In genomic region chr15:60594071-60594470, GRCh38 we compare ENCODE assay signal across 18 cellular contexts.
A peak's percentile ranks its signal among the peaks of the same experiment; 100 is the strongest.
DNase-seq lines count a peak whose midpoint lies in the region; ATAC-seq, FAIRE-seq and TF ChIP-seq lines count a peak whose summit lies in the region.
"Had no signal": no experiment of that assay in that cellular context is flagged by ENCODE, and none has a peak within 500 bp of the region (broad histone marks: within the 10 kb centered on the region; RNA-seq: fewer than 3 reads in every experiment).

No MANE protein-coding gene starts in this region.

- H3K27me3 ChIP-seq in HepG2 (ENCODE audit: control insufficient read depth in 1 of 2, insufficient read depth in 2 of 2, low read length in 2 of 2) (peaks cover 2 to 10% of the 10 kb centered on the region in 2 experiments; a peak in 2 of 5 replicates), right lobe of liver (no peaks in the 10 kb centered on the region), heart left ventricle (peaks cover 0 to 9% (median 0%) of the 10 kb centered on the region in 9 donors)
- no peaks in the 10 kb centered on the region for H3K27me3 ChIP-seq in naive thymus-derived CD4-positive, alpha-beta T cell (ENCODE audit: control insufficient read depth in 2 of 2, insufficient read depth in 2 of 2, low read length in 2 of 2)

- ATAC-seq in HepG2 (no peak), right lobe of liver (no peak), HG03095 (IDR thresholded peaks at IDR 0.05; ENCODE audit: unreplicated experiment) (no peak), heart left ventricle (no peak)
- ATAC-seq in naive thymus-derived CD4-positive, alpha-beta T cell = no peak
- ATAC-seq: left cardiac atrium; stimulated activated naive CD8-positive, alpha-beta T cell treated with anti-CD3 and anti-CD28 coated beads, Interleukin-15, amount 100 ng/mL, for 72 hours had no signal

- H3K4me1 ChIP-seq in HepG2 (ENCODE audit: insufficient read depth, low read length) = peaks cover 38% of the 10 kb centered on the region
- peaks cover 0 to 27% (median 6%) of the 10 kb centered on the region in 4 donors for H3K4me1 ChIP-seq in right lobe of liver
- peaks cover 0 to 19% of the 10 kb centered on the region in 2 donors for H3K4me1 ChIP-seq in naive thymus-derived CD4-positive, alpha-beta T cell (ENCODE audit: control insufficient read depth in 2 of 2, insufficient read depth in 2 of 2, low read length in 2 of 2)
- H3K4me1 ChIP-seq in heart left ventricle = peaks cover 0 to 26% (median 11%) of the 10 kb centered on the region in 12 donors

- CTCF ChIA-PET in HepG2 (lab: Yijun Ruan, JAX; ENCODE audit: low intra/inter-chr PET ratio, low total read pairs) = no interaction called here
- CTCF ChIA-PET in naive thymus-derived CD4-positive, alpha-beta T cell (lab: Charles Lee) = interaction anchor here (1.7 kb wide), 1 partner anchor 73 kb away, joined by 5 read pairs; no protein-coding TSS in a partner anchor

- TF ChIP-seq POLR2A in HepG2 (IDR thresholded peaks at IDR 0.05; ENCODE audit: insufficient read depth in 1 of 2, low read depth in 2 of 2, low read length in 2 of 2) (no peak), right lobe of liver (IDR thresholded peaks at IDR 0.05) (no peak), heart left ventricle (IDR thresholded peaks at IDR 0.05) (no peak)

- H3K4me3 ChIP-seq in HepG2 (replicated peaks in 1 of 3; ENCODE audit: insufficient read depth in 1 of 3, low read depth in 2 of 3, low read length in 3 of 3) = no peak overlapping the region
- H3K4me3 ChIP-seq in right lobe of liver = no peak overlapping the region
- no peak overlapping the region for H3K4me3 ChIP-seq in naive thymus-derived CD4-positive, alpha-beta T cell (ENCODE audit: low read length)
- H3K4me3 ChIP-seq in heart left ventricle = no peak overlapping the region
- H3K4me3 ChIP-seq: coronary artery had no signal

- FAIRE-seq in HepG2 (lab: Jason Lieb, UNC) = no peak

- no peaks in the 10 kb centered on the region for H3K9me3 ChIP-seq in HepG2 (ENCODE audit: low read length)
- no peaks in the 10 kb centered on the region for H3K9me3 ChIP-seq in right lobe of liver
- no peaks in the 10 kb centered on the region for H3K9me3 ChIP-seq in naive thymus-derived CD4-positive, alpha-beta T cell (ENCODE audit: control insufficient read depth in 2 of 3, low read length in 3 of 3)
- no peaks in the 10 kb centered on the region for H3K9me3 ChIP-seq in heart left ventricle

- no peak for TF ChIP-seq RAD21 in HepG2 (CRISPR knock-in tag; IDR thresholded peaks at IDR 0.05)

- no peak for DNase-seq in HepG2 (ENCODE audit: low spot score)
- no peak for DNase-seq in right lobe of liver
- no peak for DNase-seq in activated naive CD8-positive, alpha-beta T cell treated with anti-CD3 and anti-CD28 coated beads for 36 hours
- DNase-seq in naive thymus-derived CD4-positive, alpha-beta T cell = no peak
- no peak for DNase-seq in Kasumi-1 (lab: John Stamatoyannopoulos, UW)
- no peak for DNase-seq in stimulated activated CD4-positive, alpha-beta T cell treated with anti-CD3 and anti-CD28 coated beads, Interleukin-15, amount 100 ng/mL, for 24 hours
- no peak for DNase-seq in heart left ventricle
- DNase-seq: activated naive CD4-positive, alpha-beta T cell; COR-L47; foreskin fibroblast; left cardiac atrium; NCI-H2107; NCI-H526; stimulated activated CD4-positive, alpha-beta T cell treated with anti-CD3 and anti-CD28 coated beads, Interleukin-2, amount 100 ng/mL, for 24 hours; stimulated activated naive CD8-positive, alpha-beta T cell treated with anti-CD3 and anti-CD28 coated beads, Interleukin-15, amount 100 ng/mL, for 72 hours; trophoblast cell had no signal

- peaks cover 13% of the 10 kb centered on the region; the same call in 1 of the 2 replicates for H4K20me1 ChIP-seq in HepG2 (ENCODE audit: insufficient read depth, low read length)

- H3K4me2 ChIP-seq in HepG2 (ENCODE audit: low read depth, low read length) = no peak overlapping the region

- peaks cover 4% of the 10 kb centered on the region for H3K36me3 Mint-ChIP-seq in activated naive CD8-positive, alpha-beta T cell treated with anti-CD3 and anti-CD28 coated beads for 36 hours
- H3K36me3 Mint-ChIP-seq in naive thymus-derived CD4-positive, alpha-beta T cell = peaks cover 0 to 2% (median 0%) of the 10 kb centered on the region in 5 donors

- H3K36me3 ChIP-seq in HepG2 (replicated peaks in 1 of 2; ENCODE audit: control insufficient read depth in 1 of 2, insufficient read depth in 2 of 2, low read length in 2 of 2) (no peaks in the 10 kb centered on the region), right lobe of liver (no peaks in the 10 kb centered on the region), heart left ventricle (no peaks in the 10 kb centered on the region)
- peaks cover 0 to 7% (median 0%) of the 10 kb centered on the region in 3 experiments for H3K36me3 ChIP-seq in naive thymus-derived CD4-positive, alpha-beta T cell (ENCODE audit: control insufficient read depth in 2 of 3, insufficient read depth in 3 of 3, low read length in 3 of 3)

- no peak overlapping the region for H3K27ac Mint-ChIP-seq in activated naive CD8-positive, alpha-beta T cell treated with anti-CD3 and anti-CD28 coated beads for 36 hours
- H3K27ac Mint-ChIP-seq in naive thymus-derived CD4-positive, alpha-beta T cell = peak overlapping the region in 8 of 9 donors; percentile 6 to 93 (median 84)

- BruUV-seq in HepG2 (replicated peaks; lab: Mats Ljungman, UMichigan) = no TSS peak

- no peak overlapping the region for H3K9ac ChIP-seq in HepG2 (ENCODE audit: insufficient read depth, low read depth, low read length)

- no peaks in the 10 kb centered on the region for H3K9me3 Mint-ChIP-seq in activated naive CD8-positive, alpha-beta T cell treated with anti-CD3 and anti-CD28 coated beads for 36 hours
- no peaks in the 10 kb centered on the region for H3K9me3 Mint-ChIP-seq in naive thymus-derived CD4-positive, alpha-beta T cell
- H3K9me3 Mint-ChIP-seq: stimulated activated naive CD8-positive, alpha-beta T cell treated with anti-CD3 and anti-CD28 coated beads, Interleukin-15, amount 100 ng/mL, for 72 hours had no signal

- peaks cover 25% of the 10 kb centered on the region for H3K79me2 ChIP-seq in HepG2 (ENCODE audit: insufficient read depth, low read length)

- POLR2A ChIA-PET in HepG2 (lab: Yijun Ruan, JAX) = no interaction called here
- POLR2A ChIA-PET in naive thymus-derived CD4-positive, alpha-beta T cell (lab: Charles Lee) = interaction anchor here (0.9 to 1.3 kb wide), 3 partner anchors 187 to 268 kb away, joined by 3 read pairs; no protein-coding TSS in a partner anchor

- H3K4me3 Mint-ChIP-seq in activated naive CD8-positive, alpha-beta T cell treated with anti-CD3 and anti-CD28 coated beads for 36 hours = peak overlapping the region; percentile 40
- H3K4me3 Mint-ChIP-seq in naive thymus-derived CD4-positive, alpha-beta T cell = peak overlapping the region; percentile 1 to 87 (median 57)

- no peak overlapping the region for H2AFZ ChIP-seq in HepG2 (ENCODE audit: low read length)

- WGBS in HepG2 (ENCODE audit: low lambda C conversion rate) = 71% methylated on average over 6 of the region's 6 CpGs
- 46% methylated on average over 6 of the region's 6 CpGs for WGBS in right lobe of liver (ENCODE audit: insufficient coverage, low coverage, low lambda C conversion rate, missing lambda C conversion rate)
- WGBS in heart left ventricle, 4 donors = 91 to 94% (median 92%) methylated on average over 6 of the region's 6 CpGs

- H3K27me3 Mint-ChIP-seq in activated naive CD8-positive, alpha-beta T cell treated with anti-CD3 and anti-CD28 coated beads for 36 hours = no peaks in the 10 kb centered on the region
- peaks cover 0 to 6% (median 0%) of the 10 kb centered on the region in 5 donors for H3K27me3 Mint-ChIP-seq in naive thymus-derived CD4-positive, alpha-beta T cell
- H3K27me3 Mint-ChIP-seq: stimulated activated naive CD8-positive, alpha-beta T cell treated with anti-CD3 and anti-CD28 coated beads, Interleukin-15, amount 100 ng/mL, for 72 hours had no signal

- in situ Hi-C loops in HepG2 (cut with HindIII; ENCODE audit: extremely low pct_ligation_motif_present, low pct_unique_long_range_greater_than_20kb) = no loop called here

- TF ChIP-seq CTCF in HepG2 (CRISPR knock-in tag; IDR thresholded peaks at IDR 0.05) (no peak), right lobe of liver (IDR thresholded peaks at IDR 0.05) (no peak), heart left ventricle (IDR thresholded peaks at IDR 0.05) (no peak)

- H3K27ac ChIP-seq in HepG2 (ENCODE audit: extremely low read length, insufficient read depth, low read length) = no peak overlapping the region
- H3K27ac ChIP-seq in right lobe of liver = no peak overlapping the region
- H3K27ac ChIP-seq in naive thymus-derived CD4-positive, alpha-beta T cell (ENCODE audit: low read depth, low read length) = no peak overlapping the region
- no peak overlapping the region for H3K27ac ChIP-seq in heart left ventricle
- H3K27ac ChIP-seq: coronary artery had no signal

- intact Hi-C loops in HepG2 (cut with micrococcal nuclease; ENCODE audit: unreplicated experiment) = no loop called here
- intact Hi-C loops in right lobe of liver (cut with DNase I) = no loop called here
- intact Hi-C loops in naive thymus-derived CD4-positive, alpha-beta T cell (cut with micrococcal nuclease) = no loop called here
- intact Hi-C loops in heart left ventricle (cut with DNase I) = loop anchor here in 3 of 10 donors (5.0 kb wide), 4 partner anchors 153 to 633 kb away; partner anchors contain the start of gene RORA (in 1 of the 3)

- no peak for TF ChIP-seq EP300 in HepG2 (IDR thresholded peaks at IDR 0.05; ENCODE audit: low read depth in 2 of 2, low read length in 2 of 2)
- no peak for TF ChIP-seq EP300 in HepG2 (CRISPR knock-in tag; IDR thresholded peaks at IDR 0.05; ENCODE audit: borderline replicate concordance)

- H3K4me1 Mint-ChIP-seq in activated naive CD8-positive, alpha-beta T cell treated with anti-CD3 and anti-CD28 coated beads for 36 hours = peaks cover 39% of the 10 kb centered on the region
- peaks cover 8 to 40% (median 33%) of the 10 kb centered on the region in 7 donors for H3K4me1 Mint-ChIP-seq in naive thymus-derived CD4-positive, alpha-beta T cell

TF ChIP-seq in HepG2, 621 proteins besides CTCF, POLR2A, EP300 and RAD21 (continues in another document):
- TF ChIP-seq ATAD3A (CRISPR knock-in tag; IDR thresholded peaks at IDR 0.05) (no peak), ATF4 (CRISPR knock-in tag; IDR thresholded peaks at IDR 0.05) (peak in 1 of 2 experiments; percentile 66; a peak in 2 of 4 replicates), CEBPB (IDR thresholded peaks at IDR 0.05; ENCODE audit: borderline replicate concordance, low read depth, low read length) (peak; percentile 84), ZNF292 (CRISPR knock-in tag; IDR thresholded peaks at IDR 0.05; ENCODE audit: borderline replicate concordance, low read depth) (no peak), NFE2 (CRISPR knock-in tag; IDR thresholded peaks at IDR 0.05) (no peak), MXI1 (IDR thresholded peaks at IDR 0.05; ENCODE audit: borderline replicate concordance, low read depth, low read length) (no peak)
